8 cellular contexts compared by ENCODE assay signal in genomic region chr19:35718345-35719041, GRCh38. TPM values are rescaled to one million over a fixed set of nuclear protein-coding genes. Genes with fewer than 3 reads are reported as not detected.
DNase-seq lines count a peak whose midpoint lies in the region; TF ChIP-seq lines count a peak whose summit lies in the region.

No MANE protein-coding gene starts in this region.

- H3K27me3 ChIP-seq in GM23248 (replicated peaks; ENCODE audit: insufficient read depth): no peaks in the 10 kb centered on the region
- H3K27me3 ChIP-seq in SU-DHL-6 (ENCODE audit: low read length): no peaks in the 10 kb centered on the region

- in situ Hi-C loops in GM23248 (cut with MboI) (no loop called here), astrocyte of the spinal cord (cut with HindIII; ENCODE audit: low sequenced_read_pairs) (no loop called here)

- H3K27ac ChIP-seq in GM23248 (peak overlapping the region; percentile 77), SU-DHL-6 (ENCODE audit: low read depth, low read length) (peak overlapping the region; percentile 59)

- H3K9ac ChIP-seq in GM23248: peak overlapping the region; percentile 94
- peak overlapping the region; percentile 69 for H3K9ac ChIP-seq in SU-DHL-6 (ENCODE audit: low read length)

- H3K9me2 ChIP-seq in GM23248 (ENCODE audit: insufficient read depth) (no peaks in the 10 kb centered on the region), SU-DHL-6 (replicated peaks; ENCODE audit: insufficient read depth, low read length) (no peaks in the 10 kb centered on the region)

- H3F3A ChIP-seq in GM23248 (ENCODE audit: insufficient read depth): no peaks in the 10 kb centered on the region; the same call in 1 of the 2 replicates
- no peaks in the 10 kb centered on the region for H3F3A ChIP-seq in SU-DHL-6 (ENCODE audit: insufficient read depth)

- H4K20me1 ChIP-seq in GM23248 (ENCODE audit: insufficient read depth) (no peaks in the 10 kb centered on the region), SU-DHL-6 (ENCODE audit: low read depth, low read length) (no peaks in the 10 kb centered on the region)

- H3K4me2 ChIP-seq in GM23248 (ENCODE audit: unreplicated experiment) (peak overlapping the region; percentile 84), SU-DHL-6 (ENCODE audit: low read depth, low read length, poor library complexity, severe bottlenecking) (peak overlapping the region; percentile 60)

- peak overlapping the region; percentile 89 for H3K4me3 ChIP-seq in GM23248
- peak overlapping the region; percentile 65 for H3K4me3 ChIP-seq in SU-DHL-6 (ENCODE audit: insufficient read depth, low read length, poor library complexity, severe bottlenecking)
- peak overlapping the region; percentile 82 for H3K4me3 ChIP-seq in astrocyte of the spinal cord (ENCODE audit: low read depth, low read length)

- 0 out of 2 replicates have a peak overlapping the region, but pooled peaks have one; percentile 4 for H2AFZ ChIP-seq in GM23248
- no peak overlapping the region for H2AFZ ChIP-seq in SU-DHL-6 (ENCODE audit: low read depth, low read length, severe bottlenecking)

- peak in 9 of 14 donors; percentile 3 to 67 (median 30) for DNase-seq in C1 segment of cervical spinal cord (lab: John Stamatoyannopoulos, UW)
- DNase-seq in GM23248: peak; percentile 62
- DNase-seq in astrocyte of the spinal cord (ENCODE audit: low read depth, low spot score): peak; percentile 2
- peak; percentile 65 for DNase-seq in islet precursor cell
- peak; percentile 58 for DNase-seq in stimulated activated CD4-positive, alpha-beta T cell treated with anti-CD3 and anti-CD28 coated beads, Interleukin-2, amount 100 ng/mL, for 4 hours (ENCODE audit: low read depth)
- no peak for DNase-seq in SIG-M5 (lab: John Stamatoyannopoulos, UW)
- no peak for DNase-seq in NCI-H1930 (lab: John Stamatoyannopoulos, UW)

- H3K9me3 ChIP-seq in GM23248 (ENCODE audit: low read depth) (no peaks in the 10 kb centered on the region), SU-DHL-6 (ENCODE audit: insufficient read depth, low read length) (no peaks in the 10 kb centered on the region)

- H3K36me3 ChIP-seq in GM23248 (ENCODE audit: low read depth): 0 out of 2 replicates have a peak, but pooled peaks cover 1% of the 10 kb centered on the region
- no peaks in the 10 kb centered on the region for H3K36me3 ChIP-seq in SU-DHL-6 (ENCODE audit: low read length)

- TF ChIP-seq CTCF in SU-DHL-6 (IDR thresholded peaks at IDR 0.05; ENCODE audit: insufficient read depth, low read length, poor library complexity, severe bottlenecking) (no peak), astrocyte of the spinal cord (IDR thresholded peaks at IDR 0.05; ENCODE audit: low read depth, low read length) (no peak)

- H3K79me2 ChIP-seq in GM23248 (ENCODE audit: insufficient read depth) (peaks cover 53% of the 10 kb centered on the region), SU-DHL-6 (ENCODE audit: insufficient read depth, low read length) (peaks cover 22% of the 10 kb centered on the region)

- no peaks in the 10 kb centered on the region for H3K4me1 ChIP-seq in GM23248 (ENCODE audit: insufficient read depth)

- 2 to 4% methylated on average over 22 to 33 of the region's 42 CpGs for WGBS in GM23248 (ENCODE audit: low coverage in 1 of 2, low lambda C conversion rate in 2 of 2, missing lambda C conversion rate in 2 of 2), 2 experiments

RNA-seq across cellular contexts. Expression of gene KMT2B, which starts 0.7 kb away (rescaled TPM):
- total RNA-seq in GM23248 (2014; rRNA removed; shearing (Covaris generic)): 6.8 and 7.5 TPM in 2 replicates
- 4.0 and 4.1 TPM in 2 replicates for polyA plus RNA-seq in GM23248 (2016; fragmentation: Nextera tagmentation; extraction: Ambion mirVana)

RNA-seq across cellular contexts. Expression of gene ZBTB32, which starts 14.1 kb away (rescaled TPM):
- not detected in 2 replicates for total RNA-seq in GM23248 (2014; rRNA removed; shearing (Covaris generic))
- not detected in 2 replicates for polyA plus RNA-seq in GM23248 (2016; fragmentation: Nextera tagmentation; extraction: Ambion mirVana)

RNA-seq across cellular contexts. Expression of gene IGFLR1, which starts 23.8 kb away (rescaled TPM):
- total RNA-seq in GM23248 (2014; rRNA removed; shearing (Covaris generic)): 1.4 TPM in 1 of 2 replicates, not detected in the other
- polyA plus RNA-seq in GM23248 (2016; fragmentation: Nextera tagmentation; extraction: Ambion mirVana): 3.2 and 3.3 TPM in 2 replicates

RNA-seq across cellular contexts. Expression of gene U2AF1L4, which starts 26.7 kb away (rescaled TPM):
- 10.7 and 18.8 TPM in 2 replicates for total RNA-seq in GM23248 (2014; rRNA removed; shearing (Covaris generic))
- 23.1 and 25.3 TPM in 2 replicates for polyA plus RNA-seq in GM23248 (2016; fragmentation: Nextera tagmentation; extraction: Ambion mirVana)

RNA-seq across cellular contexts. Expression of gene PSENEN, which starts 27.0 kb away (rescaled TPM):
- 15.7 and 21.6 TPM in 2 replicates for total RNA-seq in GM23248 (2014; rRNA removed; shearing (Covaris generic))
- polyA plus RNA-seq in GM23248 (2016; fragmentation: Nextera tagmentation; extraction: Ambion mirVana): 99.7 and 108 TPM in 2 replicates

Comparison
In these comparisons a context has a peak if more than half of its experiments do, and no peak if none do; other contexts are left out.
1. DNase-seq: peak in C1 segment of cervical spinal cord (9 of 14), GM23248 (single experiment), astrocyte of the spinal cord (single experiment), islet precursor cell (single experiment) and stimulated activated CD4-positive, alpha-beta T cell treated with anti-CD3 and anti-CD28 coated beads, Interleukin-2, amount 100 ng/mL, for 4 hours (single experiment); none in SIG-M5 (single experiment) and NCI-H1930 (0 of 2).
2. Peak in every context shown above with its lines, with median percentiles within 50 percentile points of each other: H3K4me3 ChIP-seq.